In the genomic region with DNA sequence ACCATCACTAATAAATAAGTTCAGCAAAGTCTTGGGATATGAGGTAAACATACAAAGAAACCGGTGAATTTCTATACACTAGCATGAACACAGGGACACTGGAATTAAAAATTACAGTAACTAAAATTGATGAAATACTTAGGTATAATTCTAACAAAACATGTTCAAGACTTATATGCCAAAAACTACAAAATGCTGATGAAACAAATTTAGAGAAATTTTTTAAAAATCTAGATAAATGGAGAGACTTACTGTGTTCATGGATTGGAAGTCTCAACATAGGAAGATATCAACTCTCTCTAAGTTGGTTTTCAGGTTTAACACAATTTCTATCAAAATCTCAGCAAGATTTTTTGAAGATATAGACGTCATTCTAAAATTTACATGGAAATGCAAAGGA, we compare ENCODE assay signal across 2 cellular contexts.
TF ChIP-seq lines count a peak whose summit lies in the region.

No MANE protein-coding gene starts in this region.

TF ChIP-seq in HepG2, 621 proteins besides CTCF, POLR2A, EP300 and RAD21:
- TF ChIP-seq MAFF (IDR thresholded peaks at IDR 0.05; ENCODE audit: low read depth, low read length), result peak; percentile 57; the same call in 1 of the 2 replicates
- TF ChIP-seq HDAC2 (CRISPR knock-in tag; IDR thresholded peaks at IDR 0.05), result no peak
- no peak for TF ChIP-seq MED13 (CRISPR knock-in tag; IDR thresholded peaks at IDR 0.05)
- peak; percentile 54 to 75 for TF ChIP-seq MAFK (conservative IDR thresholded peaks at IDR 0.05 in 1 of 2, IDR thresholded peaks at IDR 0.05 in 1 of 2; ENCODE audit: low read length in 2 of 2)

TF ChIP-seq in IMR-90, 13 proteins besides CTCF, POLR2A, EP300 and RAD21 (continued from another document):
- TF ChIP-seq BHLHE40 (IDR thresholded peaks at IDR 0.05; ENCODE audit: low read depth, low read length), result no peak
